8 cellular contexts compared by ENCODE assay signal in genomic region chr4:24476209-24476781, GRCh38.
DNase-seq lines count a peak whose midpoint lies in the region; ATAC-seq and TF ChIP-seq lines count a peak whose summit lies in the region.

No MANE protein-coding gene starts in this region.

- H3K79me2 ChIP-seq in mammary epithelial cell (ENCODE audit: insufficient read depth, low read length): no peaks in the 10 kb centered on the region

- H3K27ac ChIP-seq in HL-60 (replicated peaks): no peak overlapping the region
- H3K27ac ChIP-seq in mammary epithelial cell (ENCODE audit: insufficient read depth, low read depth, low read length): no peak overlapping the region

- H3K27me3 Mint-ChIP-seq in osteocyte (ENCODE audit: unreplicated experiment): peaks cover 16% of the 10 kb centered on the region
- H3K27me3 Mint-ChIP-seq in stimulated activated naive CD8-positive, alpha-beta T cell treated with anti-CD3 and anti-CD28 coated beads, Interleukin-15, amount 100 ng/mL, for 72 hours: peaks cover 86% of the 10 kb centered on the region

- H3K27me3 ChIP-seq in HL-60 (ENCODE audit: insufficient read depth, poor library complexity, severe bottlenecking): peaks cover 10% of the 10 kb centered on the region
- H3K27me3 ChIP-seq in mammary epithelial cell (ENCODE audit: insufficient read depth, low read length): peaks cover 10% of the 10 kb centered on the region

- H4K20me1 ChIP-seq in mammary epithelial cell (ENCODE audit: insufficient read depth, low read length): no peaks in the 10 kb centered on the region

- CTCF ChIA-PET in mammary epithelial cell (lab: Charles Lee; ENCODE audit: low non-redundant PET): interaction anchor here (0.7 kb wide), 1 partner anchor 678 kb away, joined by 3 read pairs; no protein-coding TSS in a partner anchor

- no peaks in the 10 kb centered on the region for H3K36me3 Mint-ChIP-seq in osteocyte (ENCODE audit: unreplicated experiment)

- H3K36me3 ChIP-seq in mammary epithelial cell (ENCODE audit: insufficient read depth, low read length): no peaks in the 10 kb centered on the region

- no peaks in the 10 kb centered on the region for H3K9me3 Mint-ChIP-seq in osteocyte (ENCODE audit: unreplicated experiment)
- H3K9me3 Mint-ChIP-seq in stimulated activated naive CD8-positive, alpha-beta T cell treated with anti-CD3 and anti-CD28 coated beads, Interleukin-15, amount 100 ng/mL, for 72 hours: no peaks in the 10 kb centered on the region

- H2AFZ ChIP-seq in mammary epithelial cell (ENCODE audit: low read depth, low read length): no peak overlapping the region

- in situ Hi-C loops in mammary epithelial cell (cut with MboI; ENCODE audit: low sequenced_read_pairs in 2 of 2): no loop called here

- H3K27ac Mint-ChIP-seq in osteocyte (ENCODE audit: unreplicated experiment): no peak overlapping the region
- no peak overlapping the region for H3K27ac Mint-ChIP-seq in stimulated activated naive CD8-positive, alpha-beta T cell treated with anti-CD3 and anti-CD28 coated beads, Interleukin-15, amount 100 ng/mL, for 72 hours

- H3K9me3 ChIP-seq in mammary epithelial cell (replicated peaks; ENCODE audit: insufficient read depth, low read length): no peaks in the 10 kb centered on the region

- no peak overlapping the region for H3K4me2 ChIP-seq in mammary epithelial cell (ENCODE audit: insufficient read depth, low read depth, low read length)

- H3K9ac ChIP-seq in mammary epithelial cell (ENCODE audit: insufficient read depth, low read length): no peak overlapping the region

- BruUV-seq in mammary epithelial cell (replicated peaks; lab: Mats Ljungman, UMichigan): no TSS peak

- no peak overlapping the region for H3K4me3 Mint-ChIP-seq in osteocyte (ENCODE audit: unreplicated experiment)
- no peak overlapping the region for H3K4me3 Mint-ChIP-seq in stimulated activated naive CD8-positive, alpha-beta T cell treated with anti-CD3 and anti-CD28 coated beads, Interleukin-15, amount 100 ng/mL, for 72 hours

- ATAC-seq in stimulated activated naive CD8-positive, alpha-beta T cell treated with anti-CD3 and anti-CD28 coated beads, Interleukin-15, amount 100 ng/mL, for 72 hours: no peak
- no peak for ATAC-seq in GM21526 (IDR thresholded peaks at IDR 0.05; ENCODE audit: low FRiP score, unreplicated experiment)

- H3K4me3 ChIP-seq in HL-60 (replicated peaks; ENCODE audit: insufficient read depth, low read length) (no peak overlapping the region), mammary epithelial cell (replicated peaks in 1 of 3; ENCODE audit: insufficient read depth in 1 of 3, low read depth in 2 of 3, low read length in 3 of 3) (no peak overlapping the region)

- peaks cover 15% of the 10 kb centered on the region for H3K4me1 ChIP-seq in mammary epithelial cell (ENCODE audit: insufficient read depth, low read length)

- DNase-seq in GM03348 (ENCODE audit: low spot score) (peak; percentile 64), HL-60 (ENCODE audit: low read depth in 1 of 2, low spot score in 1 of 2) (no peak), mammary epithelial cell (no peak), osteocyte (ENCODE audit: extremely low spot score, unreplicated experiment) (no peak)
- no peak for DNase-seq in stimulated activated CD4-positive, alpha-beta T cell treated with anti-CD3 and anti-CD28 coated beads, Interleukin-4, amount 100 ng/mL, for 1 hour
- no peak for DNase-seq in stimulated activated naive CD8-positive, alpha-beta T cell treated with anti-CD3 and anti-CD28 coated beads, Interleukin-15, amount 100 ng/mL, for 72 hours
- DNase-seq in activated T-cell treated with anti-CD3 and anti-CD28 coated beads, Interleukin-2, amount 50 U/mL, for 48 hours: no peak

- dilution Hi-C loops in mammary epithelial cell (cut with HindIII; ENCODE audit: low sequenced_read_pairs): no loop called here

- TF ChIP-seq CTCF in HL-60 (IDR thresholded peaks at IDR 0.05; ENCODE audit: insufficient read depth, low read length): peak; percentile 56
- peak; percentile 57 to 72 for TF ChIP-seq CTCF in mammary epithelial cell (conservative IDR thresholded peaks at IDR 0.05 in 1 of 2, IDR thresholded peaks at IDR 0.05 in 1 of 2; ENCODE audit: extremely low read depth in 1 of 2, insufficient read depth in 1 of 2, low read depth in 1 of 2, low read length in 2 of 2)
- TF ChIP-seq CTCF in osteocyte (IDR thresholded peaks at IDR 0.05): peak; percentile 59

- intact Hi-C loops in mammary epithelial cell (cut with micrococcal nuclease): no loop called here

- peaks cover 18% of the 10 kb centered on the region for H3K4me1 Mint-ChIP-seq in osteocyte (ENCODE audit: unreplicated experiment)
- H3K4me1 Mint-ChIP-seq in stimulated activated naive CD8-positive, alpha-beta T cell treated with anti-CD3 and anti-CD28 coated beads, Interleukin-15, amount 100 ng/mL, for 72 hours: peaks cover 22% of the 10 kb centered on the region

- 57% methylated on average over 5 of the region's 5 CpGs for WGBS in mammary epithelial cell (ENCODE audit: low coverage, missing lambda C conversion rate)
